Comparison of ENCODE assay signal across 16 cellular contexts in genomic region chr13:39499580-39499979, GRCh38.
DNase-seq lines count a peak whose midpoint lies in the region; ATAC-seq and TF ChIP-seq lines count a peak whose summit lies in the region.
"Had no signal": no experiment of that assay in that cellular context is flagged by ENCODE, and none has a peak within 500 bp of the region (broad histone marks: within the 10 kb centered on the region; RNA-seq: fewer than 3 reads in every experiment).

No MANE protein-coding gene starts in this region.

- no peak overlapping the region for H3K4me3 Mint-ChIP-seq in GM23338
- H3K4me3 Mint-ChIP-seq: CD8-positive, alpha-beta memory T cell had no signal

- H3F3A ChIP-seq in GM23338 (replicated peaks; ENCODE audit: low read depth): no peaks in the 10 kb centered on the region

- peaks cover 60% of the 10 kb centered on the region for H3K4me1 Mint-ChIP-seq in GM23338
- H3K4me1 Mint-ChIP-seq: CD8-positive, alpha-beta memory T cell had no signal

- no peak overlapping the region for H3K27ac Mint-ChIP-seq in GM23338
- H3K27ac Mint-ChIP-seq: CD8-positive, alpha-beta memory T cell had no signal

- H3K4me2 ChIP-seq in GM23338: no peak overlapping the region
- H3K4me2 ChIP-seq: BLaER1 had no signal

- WGBS in lung, 2 donors: 79 to 82% methylated on average over 4 of the region's 4 CpGs

- peaks cover 47% of the 10 kb centered on the region for H3K4me1 ChIP-seq in GM23338 (ENCODE audit: insufficient read depth)
- peaks cover 7 to 59% of the 10 kb centered on the region in 2 donors for H3K4me1 ChIP-seq in lung (ENCODE audit: control insufficient read depth in 2 of 2, insufficient read depth in 2 of 2, low read length in 2 of 2)
- H3K4me1 ChIP-seq: BLaER1 had no signal

- no peaks in the 10 kb centered on the region for H3K79me2 ChIP-seq in GM23338 (replicated peaks; ENCODE audit: insufficient read depth)

- peaks cover 8% of the 10 kb centered on the region; the same call in 1 of the 2 replicates for H3K9me2 ChIP-seq in GM23338 (ENCODE audit: insufficient read depth)

- H3K9me3 Mint-ChIP-seq in GM23338: peaks cover 4% of the 10 kb centered on the region; the same call in 1 of the 3 replicates
- H3K9me3 Mint-ChIP-seq: CD8-positive, alpha-beta memory T cell had no signal

- H3K36me3 ChIP-seq in GM23338 (ENCODE audit: insufficient read depth): no peaks in the 10 kb centered on the region
- no peaks in the 10 kb centered on the region for H3K36me3 ChIP-seq in lung (ENCODE audit: control insufficient read depth in 2 of 2, insufficient read depth in 2 of 2, low read length in 2 of 2)
- H3K36me3 ChIP-seq: BLaER1, HAP-1 had no signal

- H3K4me3 ChIP-seq in GM23338: no peak overlapping the region
- H3K4me3 ChIP-seq in lung: no peak overlapping the region
- H3K4me3 ChIP-seq: BLaER1, GM23248, HAP-1 had no signal

- peak overlapping the region; percentile 35; the same call in 1 of the 2 replicates for H3K27ac ChIP-seq in GM23338 (ENCODE audit: low read depth)
- peak overlapping the region; percentile 4 to 13 for H3K27ac ChIP-seq in lung (ENCODE audit: low read depth in 1 of 2, low read length in 1 of 2)
- H3K27ac ChIP-seq: BLaER1, GM23248 had no signal

- DNase-seq in NCI-H2196 treated with DMSO at 0.1 percent for 48 hours (lab: John Stamatoyannopoulos, UW; ENCODE audit: unreplicated experiment) (peak; percentile 2), NCI-H2196 (lab: John Stamatoyannopoulos, UW; ENCODE audit: unreplicated experiment) (no peak), GM23338 (ENCODE audit: low spot score) (no peak), NCI-H446 treated with DMSO at 0.1 percent for 48 hours (lab: John Stamatoyannopoulos, UW) (peak; percentile 78), lung (ENCODE audit: low spot score) (no peak), iPS-NIHi11 (ENCODE audit: low spot score) (no peak), GF-D8 (lab: John Stamatoyannopoulos, UW) (no peak)
- DNase-seq: 8988T; AML-193; Caco-2; CD8-positive, alpha-beta memory T cell; GM23248 had no signal

- H3K36me3 Mint-ChIP-seq in GM23338 (ENCODE audit: low read depth): no peaks in the 10 kb centered on the region; the same call in 2 of the 3 replicates
- H3K36me3 Mint-ChIP-seq: CD8-positive, alpha-beta memory T cell had no signal

- TF ChIP-seq CTCF in GM23338 (conservative IDR thresholded peaks at IDR 0.05; ENCODE audit: low read depth in 2 of 2): no peak
- TF ChIP-seq CTCF in lung (IDR thresholded peaks at IDR 0.05; ENCODE audit: control extremely low read depth, extremely low read depth): no peak

- peaks cover 10% of the 10 kb centered on the region for H3K27me3 Mint-ChIP-seq in GM23338 (ENCODE audit: insufficient read depth, low read depth, poor library complexity)

- no peaks in the 10 kb centered on the region for H4K20me1 ChIP-seq in GM23338 (replicated peaks; ENCODE audit: insufficient read depth)
- H4K20me1 ChIP-seq: BLaER1 had no signal

- no peaks in the 10 kb centered on the region for H3K27me3 ChIP-seq in GM23338 (ENCODE audit: insufficient read depth)
- no peaks in the 10 kb centered on the region for H3K27me3 ChIP-seq in lung (ENCODE audit: control insufficient read depth, insufficient read depth)
- H3K27me3 ChIP-seq: BLaER1 had no signal

- no peak for ATAC-seq in GM23338
- ATAC-seq in lung (ENCODE audit: insufficient read depth, low FRiP score): no peak
- ATAC-seq in GM19328 (IDR thresholded peaks at IDR 0.05; ENCODE audit: unreplicated experiment): no peak
- ATAC-seq: HepG2 had no signal

- H3K9me3 ChIP-seq in lung (ENCODE audit: control insufficient read depth in 2 of 2, insufficient read depth in 1 of 2, low read length in 1 of 2): no peaks in the 10 kb centered on the region
- H3K9me3 ChIP-seq: BLaER1, Caco-2, HAP-1 had no signal

- no peak overlapping the region for H2AFZ ChIP-seq in GM23338
- H2AFZ ChIP-seq: GM23248 had no signal

TF ChIP-seq in GM23338, 12 proteins besides CTCF, POLR2A, EP300 and RAD21:
- TF ChIP-seq STAT1 (IDR thresholded peaks at IDR 0.05; ENCODE audit: unreplicated experiment): no peak
- no peak for TF ChIP-seq NANOG (IDR thresholded peaks at IDR 0.05; ENCODE audit: borderline replicate concordance)
- TF ChIP-seq ZNF114 (CRISPR knock-in tag; IDR thresholded peaks at IDR 0.05): no peak
- no peak for TF ChIP-seq REST (IDR thresholded peaks at IDR 0.05; ENCODE audit: unreplicated experiment)
- TF ChIP-seq CREB1 (CRISPR knock-in tag; IDR thresholded peaks at IDR 0.05; ENCODE audit: low read depth): no peak
- no peak for TF ChIP-seq EZH2 (IDR thresholded peaks at IDR 0.05; ENCODE audit: low read depth, unreplicated experiment)
- TF ChIP-seq ZNF331 (CRISPR knock-in tag; IDR thresholded peaks at IDR 0.05; ENCODE audit: low read depth): no peak
- TF ChIP-seq EZH2phosphoT487 (IDR thresholded peaks at IDR 0.05; ENCODE audit: unreplicated experiment): no peak
- TF ChIP-seq POLR2AphosphoS5 (IDR thresholded peaks at IDR 0.05; ENCODE audit: low read depth): no peak
TF ChIP-seq in GM23338: peak in this region for 0.

Comparison
In these comparisons a context has a peak if more than half of its experiments do, and no peak if none do; other contexts are left out.
1. DNase-seq: peak in NCI-H2196 treated with DMSO at 0.1 percent for 48 hours (single experiment) and NCI-H446 treated with DMSO at 0.1 percent for 48 hours (single experiment); none in NCI-H2196 (single experiment), GM23338 (single experiment), lung (single experiment), iPS-NIHi11 (single experiment) and GF-D8 (single experiment).